22 cellular contexts compared by ENCODE assay signal in the genomic region with DNA sequence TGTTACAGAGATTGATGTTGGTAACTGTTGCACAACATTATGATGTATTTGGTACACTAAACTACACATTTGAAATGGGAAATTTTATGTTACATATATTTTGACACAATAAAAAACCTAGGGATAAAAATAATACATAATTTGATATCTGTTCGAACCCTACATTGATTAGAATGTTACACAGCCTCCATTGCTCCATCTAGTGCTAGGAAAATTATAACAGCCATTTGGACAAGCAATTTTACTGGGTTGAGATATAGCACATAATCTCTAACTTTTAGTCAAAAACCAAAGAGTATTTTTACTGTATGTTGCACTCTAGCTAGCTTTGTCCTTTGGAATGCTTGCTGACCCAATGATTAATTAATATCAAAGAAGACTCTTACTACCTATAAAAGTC.
A peak's percentile ranks its signal among the peaks of the same experiment; 100 is the strongest.
DNase-seq lines count a peak whose midpoint lies in the region; ATAC-seq, FAIRE-seq and TF ChIP-seq lines count a peak whose summit lies in the region.
"Had no signal": no experiment of that assay in that cellular context is flagged by ENCODE, and none has a peak within 500 bp of the region (broad histone marks: within the 10 kb centered on the region; RNA-seq: fewer than 3 reads in every experiment).

No MANE protein-coding gene starts in this region.

- TF ChIP-seq CTCF in 22Rv1 (IDR thresholded peaks at IDR 0.05) (peak; percentile 46; the same call in 1 of the 2 replicates), GM06990 (IDR thresholded peaks at IDR 0.05; ENCODE audit: insufficient read depth, low read length, poor library complexity, severe bottlenecking) (peak; percentile 21), OCI-LY7 (conservative IDR thresholded peaks at IDR 0.05; ENCODE audit: low read length) (peak; percentile 58), H1 (IDR thresholded peaks at IDR 0.05; ENCODE audit: control extremely low read depth in 1 of 3, insufficient read depth in 1 of 3, low read depth in 1 of 3, low read length in 3 of 3) (no peak; a peak in 1 of 4 replicates), upper lobe of right lung (IDR thresholded peaks at IDR 0.05) (no peak)
- TF ChIP-seq CTCF in activated CD8-positive, alpha-beta T cell treated with anti-CD3 and anti-CD28 coated beads for 36 hours (IDR thresholded peaks at IDR 0.05): no peak

- H4K8ac ChIP-seq in H1 (ENCODE audit: extremely low read depth, insufficient read depth, low read length): no peak overlapping the region

- H3K4me3 Mint-ChIP-seq in activated CD8-positive, alpha-beta T cell treated with anti-CD3 and anti-CD28 coated beads for 36 hours: no peak overlapping the region
- H3K4me3 Mint-ChIP-seq: activated T-cell treated with anti-CD3 and anti-CD28 coated beads, Interleukin-2, amount 50 U/mL, for 4 hours; CD4-positive, CD25-positive, alpha-beta regulatory T cell; natural killer cell had no signal

- no peaks in the 10 kb centered on the region for H3K4me1 Mint-ChIP-seq in activated CD8-positive, alpha-beta T cell treated with anti-CD3 and anti-CD28 coated beads for 36 hours (ENCODE audit: low read depth)
- H3K4me1 Mint-ChIP-seq: CD4-positive, CD25-positive, alpha-beta regulatory T cell; natural killer cell had no signal

- FAIRE-seq in H1 (lab: Jason Lieb, UNC): no peak
- FAIRE-seq: pancreas had no signal

- H3K14ac ChIP-seq in H1 (ENCODE audit: insufficient read length): no peak overlapping the region

- H2AK5ac ChIP-seq in H1 (ENCODE audit: low read depth, low read length): no peak overlapping the region

- no peak overlapping the region for H3K23ac ChIP-seq in H1 (ENCODE audit: insufficient read length)

- H3K4me2 ChIP-seq in OCI-LY7 (ENCODE audit: low read length) (no peak overlapping the region), H1 (ENCODE audit: insufficient read depth in 1 of 2, low read depth in 2 of 2, low read length in 2 of 2) (no peak overlapping the region)

- WGBS in H1 (ENCODE audit: extremely low coverage in 1 of 2, insufficient coverage in 1 of 2, insufficient read length in 1 of 2, insufficient replicate concordance in 2 of 2, low coverage in 1 of 2, low lambda C conversion rate in 2 of 2, missing lambda C conversion rate in 1 of 2), 2 experiments: 89% methylated on average over 1 of the region's 1 CpG; no CpG with 5 or more reads in 1 of the 2 experiments

- no peak overlapping the region for H3K56ac ChIP-seq in H1 (replicated peaks; ENCODE audit: insufficient read length, low read depth, low read length)

- H3K79me1 ChIP-seq in H1 (ENCODE audit: low read depth, low read length): no peaks in the 10 kb centered on the region

- ATAC-seq in upper lobe of right lung: no peak
- ATAC-seq in activated CD8-positive, alpha-beta T cell treated with anti-CD3 and anti-CD28 coated beads for 36 hours: no peak
- ATAC-seq: activated T-cell treated with anti-CD3 and anti-CD28 coated beads, Interleukin-2, amount 50 U/mL, for 4 hours; natural killer cell; pancreas; Right ventricle myocardium inferior had no signal

- no peak overlapping the region for H2BK15ac ChIP-seq in H1 (ENCODE audit: low read length)

- no peak overlapping the region for H3K9ac ChIP-seq in H1 (replicated peaks in 1 of 4; ENCODE audit: extremely low read depth in 1 of 4, low read depth in 3 of 4, low read length in 3 of 4)

- H3K27me3 Mint-ChIP-seq in activated CD8-positive, alpha-beta T cell treated with anti-CD3 and anti-CD28 coated beads for 36 hours: no peaks in the 10 kb centered on the region
- H3K27me3 Mint-ChIP-seq: CD4-positive, CD25-positive, alpha-beta regulatory T cell had no signal

- no peak overlapping the region for H3K4me3 ChIP-seq in GM06990 (replicated peaks; ENCODE audit: low read depth, low read length)
- H3K4me3 ChIP-seq in OCI-LY7 (ENCODE audit: low read depth, low read length, poor library complexity, severe bottlenecking): no peak overlapping the region
- H3K4me3 ChIP-seq in H1 (ENCODE audit: extremely low read depth in 1 of 4, insufficient read depth in 2 of 4, low read depth in 3 of 4, low read length in 4 of 4): no peak overlapping the region
- H3K4me3 ChIP-seq in upper lobe of right lung: no peak overlapping the region
- H3K4me3 ChIP-seq: pancreas, upper lobe of left lung had no signal

- H2AFZ ChIP-seq in OCI-LY7 (ENCODE audit: low read length) (no peak overlapping the region), H1 (ENCODE audit: low read length) (no peak overlapping the region)

- H4K5ac ChIP-seq in H1 (ENCODE audit: insufficient read length, low read depth, low read length): no peak overlapping the region

- no peaks in the 10 kb centered on the region for H3K27me3 ChIP-seq in GM06990 (replicated peaks; ENCODE audit: control insufficient read depth, insufficient read depth, low read length)
- H3K27me3 ChIP-seq in H1 (replicated peaks in 1 of 4; ENCODE audit: control insufficient read depth in 3 of 4, extremely low read depth in 1 of 4, insufficient read depth in 3 of 4, low read length in 3 of 4): no peaks in the 10 kb centered on the region; a peak in 1 of 7 replicates
- no peaks in the 10 kb centered on the region for H3K27me3 ChIP-seq in upper lobe of right lung
- H3K27me3 ChIP-seq: pancreas, upper lobe of left lung had no signal

- no peak for TF ChIP-seq POLR2A in H1 (IDR thresholded peaks at IDR 0.05; ENCODE audit: control extremely low read depth in 1 of 2, low read depth in 2 of 2, low read length in 2 of 2)

- no peak overlapping the region for H4K91ac ChIP-seq in H1 (replicated peaks; ENCODE audit: insufficient read length, low read length)

- no peaks in the 10 kb centered on the region for H3K9me2 ChIP-seq in OCI-LY7 (ENCODE audit: insufficient read depth, low read length)

- H2BK20ac ChIP-seq in H1 (ENCODE audit: low read length): no peak overlapping the region

- H2BK120ac ChIP-seq in H1 (replicated peaks; ENCODE audit: low read depth, low read length): no peak overlapping the region

- H3K4me1 ChIP-seq in OCI-LY7 (ENCODE audit: insufficient read depth, low read length, poor library complexity, severe bottlenecking) (no peaks in the 10 kb centered on the region), H1 (replicated peaks in 1 of 4; ENCODE audit: control insufficient read depth in 3 of 4, insufficient read depth in 4 of 4, low read length in 3 of 4) (peaks cover 0 to 11% (median 7%) of the 10 kb centered on the region in 4 experiments; a peak in 5 of 7 replicates), upper lobe of right lung (no peaks in the 10 kb centered on the region)
- H3K4me1 ChIP-seq: pancreas, upper lobe of left lung had no signal

- POLR2A ChIA-PET in OCI-LY7 (lab: Charles Lee) (no interaction called here), H1 (lab: Charles Lee; ENCODE audit: partially characterized antibody) (no interaction called here)
- POLR2A ChIA-PET in activated CD8-positive, alpha-beta T cell treated with anti-CD3 and anti-CD28 coated beads for 36 hours (lab: Charles Lee): no interaction called here

- CTCF ChIA-PET in OCI-LY7 (lab: Charles Lee; ENCODE audit: unreplicated experiment): no interaction called here
- CTCF ChIA-PET in H1 (lab: Charles Lee; ENCODE audit: partially characterized antibody): no interaction called here
- CTCF ChIA-PET in activated CD8-positive, alpha-beta T cell treated with anti-CD3 and anti-CD28 coated beads for 36 hours (lab: Charles Lee): no interaction called here

- no peak overlapping the region for H3K27ac Mint-ChIP-seq in activated CD8-positive, alpha-beta T cell treated with anti-CD3 and anti-CD28 coated beads for 36 hours
- H3K27ac Mint-ChIP-seq: CD4-positive, CD25-positive, alpha-beta regulatory T cell; natural killer cell had no signal

- TF ChIP-seq EP300 in H1 (IDR thresholded peaks at IDR 0.05; ENCODE audit: borderline replicate concordance in 1 of 2, low read depth in 2 of 2, low read length in 2 of 2): no peak

- intact Hi-C loops in OCI-LY7 (cut with micrococcal nuclease; ENCODE audit: unreplicated experiment): no loop called here
- intact Hi-C loops in upper lobe of right lung (cut with DNase I): no loop called here
- intact Hi-C loops in activated CD8-positive, alpha-beta T cell treated with anti-CD3 and anti-CD28 coated beads for 36 hours (cut with micrococcal nuclease): no loop called here

- H3K9me3 Mint-ChIP-seq in activated CD8-positive, alpha-beta T cell treated with anti-CD3 and anti-CD28 coated beads for 36 hours: peaks cover 2% of the 10 kb centered on the region
- H3K9me3 Mint-ChIP-seq: activated T-cell treated with anti-CD3 and anti-CD28 coated beads, Interleukin-2, amount 50 U/mL, for 4 hours had no signal

- H2BK5ac ChIP-seq in H1 (ENCODE audit: low read depth, low read length): no peak overlapping the region

- H3K27ac ChIP-seq in 22Rv1 (no peak overlapping the region), OCI-LY7 (ENCODE audit: low read depth, low read length, poor library complexity, severe bottlenecking) (no peak overlapping the region), H1 (ENCODE audit: low read depth, low read length) (no peak overlapping the region), upper lobe of right lung (no peak overlapping the region)
- H3K27ac ChIP-seq: pancreas, upper lobe of left lung had no signal

- H3K79me2 ChIP-seq in OCI-LY7 (ENCODE audit: insufficient read depth, low read depth, low read length) (no peaks in the 10 kb centered on the region), H1 (ENCODE audit: control insufficient read depth in 1 of 2, insufficient read depth in 2 of 2, low read length in 2 of 2) (no peaks in the 10 kb centered on the region)

- no TSS peak for BruUV-seq in OCI-LY7 (replicated peaks; lab: Mats Ljungman, UMichigan)

- H4K20me1 ChIP-seq in OCI-LY7 (ENCODE audit: insufficient read depth, low read length) (no peaks in the 10 kb centered on the region), H1 (replicated peaks in 1 of 2; ENCODE audit: control insufficient read depth in 1 of 2, insufficient read depth in 2 of 2, low read length in 2 of 2) (no peaks in the 10 kb centered on the region)

- no peak for DNase-seq in GM06990 (ENCODE audit: extremely low read depth, insufficient read length)
- DNase-seq in OCI-LY7 (ENCODE audit: low spot score): no peak
- no peak for DNase-seq in H1 (ENCODE audit: low read depth in 1 of 2, low spot score in 2 of 2)
- no peak for DNase-seq in upper lobe of right lung
- no peak for DNase-seq in NCI-H1092 treated with DMSO at 0.1 percent for 48 hours (lab: John Stamatoyannopoulos, UW)
- no peak for DNase-seq in dedifferentiated amniotic fluid mesenchymal stem cell (ENCODE audit: extremely low spot score)
- no peak for DNase-seq in activated CD8-positive, alpha-beta T cell treated with anti-CD3 and anti-CD28 coated beads for 36 hours
- DNase-seq: activated CD4-positive, alpha-beta T cell treated with anti-CD3 and anti-CD28 coated beads for 1 hour; activated CD8-positive, alpha-beta memory T cell treated with anti-CD3 and anti-CD28 coated beads for 24 hours; activated naive CD4-positive, alpha-beta T cell; activated T-cell treated with anti-CD3 and anti-CD28 coated beads, Interleukin-2, amount 50 U/mL, for 4 hours; CD4-positive, CD25-positive, alpha-beta regulatory T cell; dermis blood vessel endothelial cell; islet precursor cell; midbrain; natural killer cell; NCI-H1105 treated with DMSO at 0.1 percent for 48 hours; NCI-H2107; pancreas; upper lobe of left lung had no signal

- H3K36me3 ChIP-seq in GM06990 (ENCODE audit: control insufficient read depth, insufficient read depth, low read length) (no peaks in the 10 kb centered on the region), OCI-LY7 (ENCODE audit: insufficient read depth, low read length) (no peaks in the 10 kb centered on the region), H1 (ENCODE audit: control insufficient read depth in 2 of 4, insufficient read depth in 4 of 4, low read length in 3 of 4) (no peaks in the 10 kb centered on the region), upper lobe of right lung (no peaks in the 10 kb centered on the region)
- H3K36me3 ChIP-seq: pancreas, upper lobe of left lung had no signal

- no peaks in the 10 kb centered on the region for H3K36me3 Mint-ChIP-seq in activated CD8-positive, alpha-beta T cell treated with anti-CD3 and anti-CD28 coated beads for 36 hours (ENCODE audit: low read depth)
- H3K36me3 Mint-ChIP-seq: CD4-positive, CD25-positive, alpha-beta regulatory T cell; natural killer cell had no signal

- H3K18ac ChIP-seq in H1 (ENCODE audit: extremely low read depth, low read length): no peak overlapping the region

- peak; percentile 11 to 19; a peak in 2 of 4 replicates for TF ChIP-seq RAD21 in H1 (IDR thresholded peaks at IDR 0.05 in 1 of 2, conservative IDR thresholded peaks at IDR 0.05 in 1 of 2; ENCODE audit: low read depth in 2 of 2, low read length in 2 of 2)

- no peak overlapping the region for H3K4ac ChIP-seq in H1 (replicated peaks; ENCODE audit: insufficient read length, low read depth, low read length)

- H3K23me2 ChIP-seq in H1 (ENCODE audit: low read depth, low read length): no peaks in the 10 kb centered on the region

- H2BK12ac ChIP-seq in H1 (ENCODE audit: low read depth, low read length): no peak overlapping the region

- H3K9me3 ChIP-seq in OCI-LY7 (ENCODE audit: low read length) (no peaks in the 10 kb centered on the region), H1 (ENCODE audit: insufficient read depth in 2 of 2, low read depth in 1 of 2, low read length in 1 of 2) (no peaks in the 10 kb centered on the region), upper lobe of right lung (no peaks in the 10 kb centered on the region)
- H3K9me3 ChIP-seq: pancreas, upper lobe of left lung had no signal

Comparison
In these comparisons a context has a peak if more than half of its experiments do, and no peak if none do; other contexts are left out.
1. CTCF ChIP-seq: peak in 22Rv1 (single experiment), GM06990 (single experiment) and OCI-LY7 (single experiment); none in H1 (0 of 3), upper lobe of right lung (single experiment) and activated CD8-positive, alpha-beta T cell treated with anti-CD3 and anti-CD28 coated beads for 36 hours (single experiment).